In genomic region chr3:9302425-9303181, GRCh38 we compare ENCODE assay signal across 8 cellular contexts. TPM values are rescaled to one million over a fixed set of nuclear protein-coding genes. Genes with fewer than 3 reads are reported as not detected.
DNase-seq lines count a peak whose midpoint lies in the region; ATAC-seq and TF ChIP-seq lines count a peak whose summit lies in the region.

No MANE protein-coding gene starts in this region.

- no peaks in the 10 kb centered on the region for H3K27me3 ChIP-seq in skeletal muscle tissue (ENCODE audit: control insufficient read depth in 3 of 3, insufficient read depth in 3 of 3, low read length in 3 of 3)

- peak; percentile 47 for DNase-seq in NCI-H2107 (lab: John Stamatoyannopoulos, UW)
- peak; percentile 87 for DNase-seq in MCF 10A (ENCODE audit: unreplicated experiment)

- ATAC-seq in HG02798 (IDR thresholded peaks at IDR 0.05; ENCODE audit: poor library complexity, unreplicated experiment): peak; percentile 87
- ATAC-seq in HG03520 (IDR thresholded peaks at IDR 0.05; ENCODE audit: unreplicated experiment): no peak

- peak; percentile 76 for TF ChIP-seq CTCF in GM12875 (IDR thresholded peaks at IDR 0.05; ENCODE audit: borderline replicate concordance, insufficient read depth, low read depth, low read length)
- peak; percentile 97 for TF ChIP-seq CTCF in VCaP (conservative IDR thresholded peaks at IDR 0.05)
- TF ChIP-seq CTCF in MCF 10A (IDR thresholded peaks at IDR 0.05; ENCODE audit: unreplicated experiment): peak; percentile 93

- H3K9me3 Mint-ChIP-seq in MCF 10A (ENCODE audit: unreplicated experiment): no peaks in the 10 kb centered on the region

- peak overlapping the region; percentile 69 for H3K27ac ChIP-seq in VCaP
- H3K27ac ChIP-seq in skeletal muscle tissue (ENCODE audit: low read depth, low read length): no peak overlapping the region

- H3K9me3 ChIP-seq in iPS-18c (ENCODE audit: control insufficient read depth, insufficient read depth, low read length) (peaks cover 2% of the 10 kb centered on the region), skeletal muscle tissue (ENCODE audit: control insufficient read depth in 3 of 3, low read length in 3 of 3) (no peaks in the 10 kb centered on the region)

- no peaks in the 10 kb centered on the region for H3K27me3 Mint-ChIP-seq in MCF 10A (ENCODE audit: insufficient read depth, unreplicated experiment)

- no TSS peak for BruUV-seq in MCF 10A (replicated peaks; lab: Mats Ljungman, UMichigan)

- peaks cover 23% of the 10 kb centered on the region for H3K4me1 Mint-ChIP-seq in MCF 10A (ENCODE audit: insufficient read depth, unreplicated experiment)

- peak overlapping the region in 2 of 3 donors; percentile 2 to 54 for H3K9ac ChIP-seq in skeletal muscle tissue (ENCODE audit: low read depth in 1 of 3, low read length in 3 of 3)

- no peaks in the 10 kb centered on the region for H3K36me3 Mint-ChIP-seq in MCF 10A (ENCODE audit: insufficient read depth, unreplicated experiment)

- no peak overlapping the region for H3K27ac Mint-ChIP-seq in MCF 10A (ENCODE audit: low read depth, unreplicated experiment)

- no peaks in the 10 kb centered on the region for H3K36me3 ChIP-seq in skeletal muscle tissue (ENCODE audit: control insufficient read depth in 3 of 3, insufficient read depth in 3 of 3, low read length in 3 of 3)

- H3K4me3 Mint-ChIP-seq in MCF 10A (ENCODE audit: unreplicated experiment): peak overlapping the region; percentile 63

- CTCF ChIA-PET in MCF 10A (lab: Yijun Ruan, JAX): interaction anchor here (0.6 to 7.8 kb wide), 75 partner anchors 8 to 640 kb away, joined by 3 to 200 read pairs (median 4); partner anchors contain the start of genes OXTR and SRGAP3

- no peak overlapping the region for H3K4me3 ChIP-seq in GM12875 (ENCODE audit: low read depth, low read length)
- H3K4me3 ChIP-seq in iPS-18c (ENCODE audit: insufficient read depth, low read depth, low read length): peak overlapping the region; percentile 29
- H3K4me3 ChIP-seq in skeletal muscle tissue (ENCODE audit: low read length in 3 of 3): peak overlapping the region; percentile 55 to 62 (median 56)

- intact Hi-C loops in MCF 10A (cut with micrococcal nuclease): loop anchor here (1.0 to 2.0 kb wide), 7 partner anchors 54 to 619 kb away; partner anchors contain the start of genes OXTR and SRGAP3

- POLR2A ChIA-PET in MCF 10A (lab: Yijun Ruan, JAX): interaction anchor here (0.6 to 2.0 kb wide), 9 partner anchors 12 to 337 kb away, joined by 3 to 6 read pairs (median 3); partner anchors contain the start of gene SRGAP3

- H3K4me1 ChIP-seq in skeletal muscle tissue (ENCODE audit: control insufficient read depth in 3 of 3, insufficient read depth in 3 of 3, low read length in 3 of 3): peaks cover 4 to 5% (median 4%) of the 10 kb centered on the region in 3 donors

RNA-seq across cellular contexts. Expression of gene SRGAP3, which starts 53.2 kb away (rescaled TPM):
- total RNA-seq in MCF 10A (2022): 13.7 and 19.8 TPM in 2 replicates
- 15.7 TPM for total RNA-seq in skeletal muscle tissue
